ENCODE assay signal across 9 cellular contexts in the genomic region with DNA sequence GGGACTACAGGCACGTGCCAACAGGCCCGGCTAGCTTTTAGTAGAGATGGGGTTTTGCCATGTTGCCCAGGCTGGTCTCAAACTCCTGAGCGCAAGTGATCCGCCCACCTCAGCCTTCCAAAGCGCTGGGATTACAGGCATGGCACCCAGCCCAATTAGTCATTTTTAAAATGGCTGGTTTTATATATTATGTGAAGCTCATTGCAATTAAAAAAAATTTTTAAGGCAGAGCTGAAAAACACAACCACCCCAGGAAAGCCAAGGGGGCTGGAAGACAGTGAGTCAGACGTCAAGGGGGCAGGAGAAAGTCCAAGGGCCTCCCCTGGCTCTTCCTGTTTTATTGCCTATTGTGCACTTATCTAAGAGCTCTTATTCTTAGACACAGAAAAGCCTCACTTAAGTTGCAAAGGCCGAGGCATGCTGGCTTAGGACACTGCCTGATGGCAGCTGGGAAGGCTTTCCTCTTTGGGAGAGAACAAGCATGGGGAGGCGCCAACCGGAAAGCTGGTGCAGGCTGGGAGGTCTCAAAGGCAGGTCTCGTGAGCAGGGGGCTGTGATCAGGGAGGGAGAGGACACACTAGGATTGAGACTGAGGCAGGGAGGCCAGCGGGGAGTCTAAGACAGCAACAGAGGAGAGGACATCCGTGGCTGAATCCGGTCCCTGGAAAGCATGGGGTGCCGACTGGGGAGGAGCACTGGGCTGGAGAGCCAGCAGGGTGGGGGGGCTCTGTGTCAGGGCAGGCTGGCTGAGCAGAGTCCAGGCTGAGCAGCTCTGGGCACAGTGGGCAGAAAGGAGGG. TPM values are rescaled to one million over a fixed set of nuclear protein-coding genes. Genes with fewer than 3 reads are reported as not detected.
DNase-seq lines count a peak whose midpoint lies in the region; ATAC-seq, FAIRE-seq and TF ChIP-seq lines count a peak whose summit lies in the region.
"Had no signal": no experiment of that assay in that cellular context is flagged by ENCODE, and none has a peak within 500 bp of the region (broad histone marks: within the 10 kb centered on the region; RNA-seq: fewer than 3 reads in every experiment).

No MANE protein-coding gene starts in this region.

- H3K9me3 ChIP-seq in HepG2 (ENCODE audit: low read length) (no peaks in the 10 kb centered on the region), SJCRH30 (replicated peaks) (no peaks in the 10 kb centered on the region), OCI-LY7 (ENCODE audit: low read length) (no peaks in the 10 kb centered on the region)

- 35% methylated on average over 14 of the region's 14 CpGs for WGBS in HepG2 (ENCODE audit: low lambda C conversion rate)

- H3K4me2 ChIP-seq in HepG2 (ENCODE audit: low read depth, low read length) = peak overlapping the region; percentile 33; the same call in 1 of the 2 replicates
- no peak overlapping the region for H3K4me2 ChIP-seq in OCI-LY7 (ENCODE audit: low read length)

- intact Hi-C loops in Right ventricle myocardium inferior (cut with DNase I) = loop anchor here (5.0 kb wide), 1 partner anchor 110 kb away; a partner anchor contains a TSS
- intact Hi-C loops in cardiac septum (cut with DNase I) = no loop called here
- intact Hi-C loops in HepG2 (cut with micrococcal nuclease; ENCODE audit: unreplicated experiment) = no loop called here
- intact Hi-C loops in OCI-LY7 (cut with micrococcal nuclease; ENCODE audit: unreplicated experiment) = no loop called here

- H3K27ac ChIP-seq in brain microvascular endothelial cell (peak overlapping the region; percentile 50), HepG2 (ENCODE audit: extremely low read length, insufficient read depth, low read length) (no peak overlapping the region), SJCRH30 (no peak overlapping the region), OCI-LY7 (ENCODE audit: low read depth, low read length, poor library complexity, severe bottlenecking) (no peak overlapping the region)

- no TSS peak for BruUV-seq in HepG2 (replicated peaks; lab: Mats Ljungman, UMichigan)
- no TSS peak for BruUV-seq in OCI-LY7 (replicated peaks; lab: Mats Ljungman, UMichigan)

- no peaks in the 10 kb centered on the region for H3K9me2 ChIP-seq in OCI-LY7 (ENCODE audit: insufficient read depth, low read length)

- no peak overlapping the region for H3K9ac ChIP-seq in HepG2 (ENCODE audit: insufficient read depth, low read depth, low read length)

- H3K79me2 ChIP-seq in HepG2 (ENCODE audit: insufficient read depth, low read length) (no peaks in the 10 kb centered on the region), OCI-LY7 (ENCODE audit: insufficient read depth, low read depth, low read length) (no peaks in the 10 kb centered on the region)

- no peak overlapping the region for H3K4me3 ChIP-seq in brain microvascular endothelial cell (ENCODE audit: low read depth, low read length)
- H3K4me3 ChIP-seq in HepG2 (replicated peaks in 1 of 3; ENCODE audit: insufficient read depth in 1 of 3, low read depth in 2 of 3, low read length in 3 of 3) = no peak overlapping the region
- H3K4me3 ChIP-seq in SJCRH30 = no peak overlapping the region
- H3K4me3 ChIP-seq in OCI-LY7 (ENCODE audit: low read depth, low read length, poor library complexity, severe bottlenecking) = no peak overlapping the region

- DNase-seq in Right ventricle myocardium inferior (ENCODE audit: missing footprints) (peak; percentile 67), cardiac septum (ENCODE audit: low spot score) (no peak), brain microvascular endothelial cell (peak; percentile 49), HepG2 (ENCODE audit: low spot score) (no peak), SJCRH30 (no peak), GM13976 (ENCODE audit: low spot score) (no peak), OCI-LY7 (ENCODE audit: low spot score) (no peak), NCI-H2107 treated with DMSO at 0.1 percent for 48 hours (lab: John Stamatoyannopoulos, UW; ENCODE audit: unreplicated experiment) (no peak)
- DNase-seq: activated CD4-positive, alpha-beta T cell treated with anti-CD3 and anti-CD28 coated beads for 4 hours had no signal

- TF ChIP-seq EP300 in HepG2 (IDR thresholded peaks at IDR 0.05; ENCODE audit: low read depth in 2 of 2, low read length in 2 of 2) = no peak
- TF ChIP-seq EP300 in HepG2 (CRISPR knock-in tag; IDR thresholded peaks at IDR 0.05; ENCODE audit: borderline replicate concordance) = no peak

- no peak for TF ChIP-seq POLR2A in HepG2 (IDR thresholded peaks at IDR 0.05; ENCODE audit: insufficient read depth in 1 of 2, low read depth in 2 of 2, low read length in 2 of 2)

- CTCF ChIA-PET in HepG2 (lab: Yijun Ruan, JAX; ENCODE audit: low intra/inter-chr PET ratio, low total read pairs) = no interaction called here
- CTCF ChIA-PET in OCI-LY7 (lab: Charles Lee; ENCODE audit: unreplicated experiment) = no interaction called here

- no peak for FAIRE-seq in HepG2 (lab: Jason Lieb, UNC)

- in situ Hi-C loops in brain microvascular endothelial cell (cut with HindIII; ENCODE audit: low pct_ligation_motif_present, low sequenced_read_pairs) (no loop called here), HepG2 (cut with HindIII; ENCODE audit: extremely low pct_ligation_motif_present, low pct_unique_long_range_greater_than_20kb) (no loop called here), GM13976 (cut with MboI; ENCODE audit: low sequenced_read_pairs, unreplicated experiment) (no loop called here)

- H2AFZ ChIP-seq in HepG2 (ENCODE audit: low read length) (no peak overlapping the region), OCI-LY7 (ENCODE audit: low read length) (no peak overlapping the region)

- TF ChIP-seq CTCF in brain microvascular endothelial cell (IDR thresholded peaks at IDR 0.05; ENCODE audit: low read depth, low read length, missing control alignments) (no peak), HepG2 (CRISPR knock-in tag; IDR thresholded peaks at IDR 0.05) (no peak), GM13976 (IDR thresholded peaks at IDR 0.05; ENCODE audit: borderline replicate concordance, control extremely low read depth, extremely low read depth, insufficient read depth, missing control alignments) (no peak), OCI-LY7 (conservative IDR thresholded peaks at IDR 0.05; ENCODE audit: low read length) (no peak)

- H3K4me1 ChIP-seq in HepG2 (ENCODE audit: insufficient read depth, low read length) (peaks cover 11% of the 10 kb centered on the region; the same call in 1 of the 2 replicates), SJCRH30 (no peaks in the 10 kb centered on the region), OCI-LY7 (ENCODE audit: insufficient read depth, low read length, poor library complexity, severe bottlenecking) (peaks cover 11% of the 10 kb centered on the region)

- TF ChIP-seq RAD21 in HepG2 (CRISPR knock-in tag; IDR thresholded peaks at IDR 0.05) = no peak

- H4K20me1 ChIP-seq in HepG2 (ENCODE audit: insufficient read depth, low read length) (no peaks in the 10 kb centered on the region), OCI-LY7 (ENCODE audit: insufficient read depth, low read length) (no peaks in the 10 kb centered on the region)

- H3K36me3 ChIP-seq in brain microvascular endothelial cell (replicated peaks) = no peaks in the 10 kb centered on the region
- no peaks in the 10 kb centered on the region for H3K36me3 ChIP-seq in HepG2 (replicated peaks in 1 of 2; ENCODE audit: control insufficient read depth in 1 of 2, insufficient read depth in 2 of 2, low read length in 2 of 2)
- no peaks in the 10 kb centered on the region for H3K36me3 ChIP-seq in SJCRH30
- no peaks in the 10 kb centered on the region for H3K36me3 ChIP-seq in OCI-LY7 (ENCODE audit: insufficient read depth, low read length)

- ATAC-seq in Right ventricle myocardium inferior (peak; percentile 55), HepG2 (no peak)

- POLR2A ChIA-PET in HepG2 (lab: Yijun Ruan, JAX) (no interaction called here), OCI-LY7 (lab: Charles Lee) (interaction anchor here (1.0 kb wide), 1 partner anchor 11 kb away, joined by 3 read pairs; no protein-coding TSS in a partner anchor)

- H3K27me3 ChIP-seq in brain microvascular endothelial cell (replicated peaks) (no peaks in the 10 kb centered on the region), HepG2 (ENCODE audit: control insufficient read depth in 1 of 2, insufficient read depth in 2 of 2, low read length in 2 of 2) (peaks cover 4 to 37% of the 10 kb centered on the region in 2 experiments), SJCRH30 (no peaks in the 10 kb centered on the region)

RNA-seq across cellular contexts. Expression of a gene that starts 11.1 kb away (rescaled TPM):
- total RNA-seq in Right ventricle myocardium inferior = 0.19 TPM
- 0.32 TPM for total RNA-seq in cardiac septum
- total RNA-seq in HepG2 (2016; rRNA removed; fragmentation: Illumina TruSeq; extraction: Trizol) = not detected in 2 replicates
- not detected in 2 replicates for total RNA-seq in HepG2 (2016; cell fraction: cytosol; rRNA removed; fragmentation: Illumina TruSeq; extraction: Trizol; ENCODE audit: low read depth)
- total RNA-seq in HepG2 (2016; cell fraction: insoluble cytoplasmic fraction; rRNA removed; fragmentation: Illumina TruSeq; extraction: Trizol) = not detected in 2 replicates
- not detected in 2 replicates for total RNA-seq in HepG2 (2016; cell fraction: membrane; rRNA removed; fragmentation: Illumina TruSeq; extraction: Trizol)
- not detected in 2 replicates for total RNA-seq in HepG2 (2016; cell fraction: nucleus; rRNA removed; fragmentation: Illumina TruSeq; extraction: Trizol)
- 0.07 TPM in 1 of 2 replicates, not detected in the other for polyA plus RNA-seq in HepG2 (2011; rRNA removed)
- polyA plus RNA-seq in HepG2 (2011; cell fraction: cytosol; rRNA removed) = 0.05 TPM in 1 of 2 replicates, not detected in the other
- polyA plus RNA-seq in HepG2 (2011; cell fraction: nucleus; rRNA removed) = not detected in 2 replicates
- 0.07 TPM in 1 of 2 replicates, not detected in the other for polyA plus RNA-seq in HepG2 (2012)
- not detected in 2 replicates for polyA plus RNA-seq in HepG2 (2016; cell fraction: cytosol; fragmentation: Illumina TruSeq; extraction: Trizol; ENCODE audit: low read depth)
- polyA plus RNA-seq in HepG2 (2016; cell fraction: insoluble cytoplasmic fraction; fragmentation: Illumina TruSeq; extraction: Trizol; ENCODE audit: low read depth) = not detected in 2 replicates
- polyA plus RNA-seq in HepG2 (2016; cell fraction: membrane; fragmentation: Illumina TruSeq; extraction: Trizol; ENCODE audit: low read depth) = not detected in 2 replicates
- polyA plus RNA-seq in HepG2 (2016; cell fraction: nucleus; fragmentation: Illumina TruSeq; extraction: Trizol; ENCODE audit: insufficient read depth, low read depth) = not detected in 2 replicates
- not detected in 2 replicates for polyA minus RNA-seq in HepG2 (2011; rRNA and poly(A)+ RNA removed; ENCODE audit: low replicate concordance)
- not detected in 2 replicates for polyA minus RNA-seq in HepG2 (2011; cell fraction: cytosol; rRNA and poly(A)+ RNA removed)
- not detected in 2 replicates for polyA minus RNA-seq in HepG2 (2011; cell fraction: nucleus; rRNA and poly(A)+ RNA removed)
- not detected in 2 replicates for total RNA-seq in SJCRH30 (2014; rRNA removed; shearing (Covaris generic))
- 0.18 TPM in 1 of 2 replicates, not detected in the other for total RNA-seq in OCI-LY7 (2014; rRNA removed; shearing (Covaris generic))
- total RNA-seq in OCI-LY7 (2022) = 0.79 and 0.91 TPM in 2 replicates

RNA-seq across cellular contexts. Expression of a gene that starts 11.6 kb away (rescaled TPM):
- total RNA-seq in Right ventricle myocardium inferior (8.2 TPM), cardiac septum (5.0 TPM), HepG2 (2016; rRNA removed; fragmentation: Illumina TruSeq; extraction: Trizol) (1.1 and 2.6 TPM in 2 replicates), OCI-LY7 (2022) (4.3 and 4.5 TPM in 2 replicates)
- 0.81 and 0.88 TPM in 2 replicates for total RNA-seq in HepG2 (2016; cell fraction: cytosol; rRNA removed; fragmentation: Illumina TruSeq; extraction: Trizol; ENCODE audit: low read depth)
- total RNA-seq in HepG2 (2016; cell fraction: insoluble cytoplasmic fraction; rRNA removed; fragmentation: Illumina TruSeq; extraction: Trizol) = 0.70 and 1.2 TPM in 2 replicates
- 2.4 and 2.9 TPM in 2 replicates for total RNA-seq in HepG2 (2016; cell fraction: membrane; rRNA removed; fragmentation: Illumina TruSeq; extraction: Trizol)
- 1.6 and 2.3 TPM in 2 replicates for total RNA-seq in HepG2 (2016; cell fraction: nucleus; rRNA removed; fragmentation: Illumina TruSeq; extraction: Trizol)
- polyA plus RNA-seq in HepG2 (2011; rRNA removed) = 4.4 and 6.2 TPM in 2 replicates
- 2.6 and 3.9 TPM in 2 replicates for polyA plus RNA-seq in HepG2 (2011; cell fraction: cytosol; rRNA removed)
- polyA plus RNA-seq in HepG2 (2011; cell fraction: nucleus; rRNA removed) = 14.3 and 18.8 TPM in 2 replicates
- polyA plus RNA-seq in HepG2 (2012) = 2.3 and 2.7 TPM in 2 replicates
- 0.41 and 0.72 TPM in 2 replicates for polyA plus RNA-seq in HepG2 (2016; cell fraction: cytosol; fragmentation: Illumina TruSeq; extraction: Trizol; ENCODE audit: low read depth)
- polyA plus RNA-seq in HepG2 (2016; cell fraction: insoluble cytoplasmic fraction; fragmentation: Illumina TruSeq; extraction: Trizol; ENCODE audit: low read depth) = 0.73 and 1.3 TPM in 2 replicates
- 0.99 and 1.3 TPM in 2 replicates for polyA plus RNA-seq in HepG2 (2016; cell fraction: membrane; fragmentation: Illumina TruSeq; extraction: Trizol; ENCODE audit: low read depth)
- 2.4 TPM in 1 of 2 replicates, not detected in the other for polyA plus RNA-seq in HepG2 (2016; cell fraction: nucleus; fragmentation: Illumina TruSeq; extraction: Trizol; ENCODE audit: insufficient read depth, low read depth)
- 1.4 and 5.7 TPM in 2 replicates for polyA minus RNA-seq in HepG2 (2011; rRNA and poly(A)+ RNA removed; ENCODE audit: low replicate concordance)
- polyA minus RNA-seq in HepG2 (2011; cell fraction: cytosol; rRNA and poly(A)+ RNA removed) = 0.97 and 1.6 TPM in 2 replicates
- polyA minus RNA-seq in HepG2 (2011; cell fraction: nucleus; rRNA and poly(A)+ RNA removed) = 2.3 and 2.9 TPM in 2 replicates
- 1.2 and 2.1 TPM in 2 replicates for total RNA-seq in SJCRH30 (2014; rRNA removed; shearing (Covaris generic))
- 3.5 and 9.1 TPM in 2 replicates for total RNA-seq in OCI-LY7 (2014; rRNA removed; shearing (Covaris generic))

RNA-seq across cellular contexts. Expression of a gene that starts 31.2 kb away (rescaled TPM):
- total RNA-seq in Right ventricle myocardium inferior = 0.27 TPM
- total RNA-seq in cardiac septum = 0.78 TPM
- total RNA-seq in HepG2 (2016; rRNA removed; fragmentation: Illumina TruSeq; extraction: Trizol) = 1.5 and 3.6 TPM in 2 replicates
- total RNA-seq in HepG2 (2016; cell fraction: cytosol; rRNA removed; fragmentation: Illumina TruSeq; extraction: Trizol; ENCODE audit: low read depth) = 0.53 and 1.6 TPM in 2 replicates
- total RNA-seq in HepG2 (2016; cell fraction: insoluble cytoplasmic fraction; rRNA removed; fragmentation: Illumina TruSeq; extraction: Trizol) = 1.7 and 3.2 TPM in 2 replicates
- 2.6 TPM in 2 replicates for total RNA-seq in HepG2 (2016; cell fraction: membrane; rRNA removed; fragmentation: Illumina TruSeq; extraction: Trizol)
- total RNA-seq in HepG2 (2016; cell fraction: nucleus; rRNA removed; fragmentation: Illumina TruSeq; extraction: Trizol) = 5.2 and 5.5 TPM in 2 replicates
- polyA plus RNA-seq in HepG2 (2011; rRNA removed) = 8.5 and 12.1 TPM in 2 replicates
- polyA plus RNA-seq in HepG2 (2011; cell fraction: cytosol; rRNA removed) = 3.0 and 4.2 TPM in 2 replicates
- 48.8 and 59.2 TPM in 2 replicates for polyA plus RNA-seq in HepG2 (2011; cell fraction: nucleus; rRNA removed)
- polyA plus RNA-seq in HepG2 (2012) = 1.4 and 5.2 TPM in 2 replicates
- 0.17 and 0.26 TPM in 2 replicates for polyA plus RNA-seq in HepG2 (2016; cell fraction: cytosol; fragmentation: Illumina TruSeq; extraction: Trizol; ENCODE audit: low read depth)
- 1.1 and 1.3 TPM in 2 replicates for polyA plus RNA-seq in HepG2 (2016; cell fraction: insoluble cytoplasmic fraction; fragmentation: Illumina TruSeq; extraction: Trizol; ENCODE audit: low read depth)
- 0.64 and 0.93 TPM in 2 replicates for polyA plus RNA-seq in HepG2 (2016; cell fraction: membrane; fragmentation: Illumina TruSeq; extraction: Trizol; ENCODE audit: low read depth)
- polyA plus RNA-seq in HepG2 (2016; cell fraction: nucleus; fragmentation: Illumina TruSeq; extraction: Trizol; ENCODE audit: insufficient read depth, low read depth) = 13.6 and 20.3 TPM in 2 replicates
- polyA minus RNA-seq in HepG2 (2011; rRNA and poly(A)+ RNA removed; ENCODE audit: low replicate concordance) = 11.5 and 35.1 TPM in 2 replicates
- polyA minus RNA-seq in HepG2 (2011; cell fraction: cytosol; rRNA and poly(A)+ RNA removed) = 3.8 and 5.5 TPM in 2 replicates
- 4.1 and 7.1 TPM in 2 replicates for polyA minus RNA-seq in HepG2 (2011; cell fraction: nucleus; rRNA and poly(A)+ RNA removed)
- 1.1 and 1.7 TPM in 2 replicates for total RNA-seq in SJCRH30 (2014; rRNA removed; shearing (Covaris generic))
- 0.06 TPM in 1 of 2 replicates, not detected in the other for total RNA-seq in OCI-LY7 (2014; rRNA removed; shearing (Covaris generic))
- not detected in 2 replicates for total RNA-seq in OCI-LY7 (2022)

RNA-seq across cellular contexts. Expression of a gene that starts 49.0 kb away (rescaled TPM):
- total RNA-seq in Right ventricle myocardium inferior = 7.1 TPM
- 5.7 TPM for total RNA-seq in cardiac septum
- 3.6 and 4.2 TPM in 2 replicates for total RNA-seq in HepG2 (2016; rRNA removed; fragmentation: Illumina TruSeq; extraction: Trizol)
- 1.3 and 1.7 TPM in 2 replicates for total RNA-seq in HepG2 (2016; cell fraction: cytosol; rRNA removed; fragmentation: Illumina TruSeq; extraction: Trizol; ENCODE audit: low read depth)
- total RNA-seq in HepG2 (2016; cell fraction: insoluble cytoplasmic fraction; rRNA removed; fragmentation: Illumina TruSeq; extraction: Trizol) = 2.7 and 5.3 TPM in 2 replicates
- total RNA-seq in HepG2 (2016; cell fraction: membrane; rRNA removed; fragmentation: Illumina TruSeq; extraction: Trizol) = 2.2 and 2.6 TPM in 2 replicates
- 3.0 and 3.7 TPM in 2 replicates for total RNA-seq in HepG2 (2016; cell fraction: nucleus; rRNA removed; fragmentation: Illumina TruSeq; extraction: Trizol)
- polyA plus RNA-seq in HepG2 (2011; rRNA removed) = 4.9 and 6.0 TPM in 2 replicates
- 3.5 and 5.6 TPM in 2 replicates for polyA plus RNA-seq in HepG2 (2011; cell fraction: cytosol; rRNA removed)
- polyA plus RNA-seq in HepG2 (2011; cell fraction: nucleus; rRNA removed) = 13.6 and 14.3 TPM in 2 replicates
- polyA plus RNA-seq in HepG2 (2012) = 3.8 and 4.0 TPM in 2 replicates
- 0.68 and 0.98 TPM in 2 replicates for polyA plus RNA-seq in HepG2 (2016; cell fraction: cytosol; fragmentation: Illumina TruSeq; extraction: Trizol; ENCODE audit: low read depth)
- 3.0 and 4.4 TPM in 2 replicates for polyA plus RNA-seq in HepG2 (2016; cell fraction: insoluble cytoplasmic fraction; fragmentation: Illumina TruSeq; extraction: Trizol; ENCODE audit: low read depth)
- 0.73 and 1.0 TPM in 2 replicates for polyA plus RNA-seq in HepG2 (2016; cell fraction: membrane; fragmentation: Illumina TruSeq; extraction: Trizol; ENCODE audit: low read depth)
- polyA plus RNA-seq in HepG2 (2016; cell fraction: nucleus; fragmentation: Illumina TruSeq; extraction: Trizol; ENCODE audit: insufficient read depth, low read depth) = 6.5 and 9.4 TPM in 2 replicates
- polyA minus RNA-seq in HepG2 (2011; rRNA and poly(A)+ RNA removed; ENCODE audit: low replicate concordance) = 3.0 and 10.8 TPM in 2 replicates
- polyA minus RNA-seq in HepG2 (2011; cell fraction: cytosol; rRNA and poly(A)+ RNA removed) = 4.6 and 5.8 TPM in 2 replicates
- polyA minus RNA-seq in HepG2 (2011; cell fraction: nucleus; rRNA and poly(A)+ RNA removed) = 7.8 and 10.4 TPM in 2 replicates
- 4.8 and 5.8 TPM in 2 replicates for total RNA-seq in SJCRH30 (2014; rRNA removed; shearing (Covaris generic))
- total RNA-seq in OCI-LY7 (2014; rRNA removed; shearing (Covaris generic)) = 15.1 and 15.9 TPM in 2 replicates
- total RNA-seq in OCI-LY7 (2022) = 16.2 and 22.5 TPM in 2 replicates

Comparison
In these comparisons a context has a peak if more than half of its experiments do, and no peak if none do; other contexts are left out.
1. DNase-seq: peak in Right ventricle myocardium inferior (single experiment) and brain microvascular endothelial cell (single experiment); none in cardiac septum (single experiment), HepG2 (single experiment), SJCRH30 (0 of 2), GM13976 (single experiment), OCI-LY7 (single experiment) and NCI-H2107 treated with DMSO at 0.1 percent for 48 hours (single experiment).